ENCODE assay signal across 17 cellular contexts in genomic region chr18:10070581-10071000, GRCh38.
"Had no signal": no experiment of that assay in that cellular context is flagged by ENCODE, and none has a peak within 500 bp of the region (broad histone marks: within the 10 kb centered on the region; RNA-seq: fewer than 3 reads in every experiment).

No MANE protein-coding gene starts in this region.

- H3K4me3 Mint-ChIP-seq: activated CD4-positive, alpha-beta memory T cell treated with anti-CD3 and anti-CD28 coated beads, Interleukin-2, amount 10 ng/mL, durations not matched to agents 7 days and 5 days; activated CD4-positive, alpha-beta T cell treated with anti-CD3 and anti-CD28 coated beads for 36 hours; activated naive CD4-positive, alpha-beta T cell treated with anti-CD3 and anti-CD28 coated beads for 36 hours; natural killer cell; T-cell had no signal

- H3K27me3 Mint-ChIP-seq: activated CD4-positive, alpha-beta memory T cell treated with anti-CD3 and anti-CD28 coated beads, Interleukin-2, amount 10 ng/mL, durations not matched to agents 7 days and 5 days; activated CD4-positive, alpha-beta T cell treated with anti-CD3 and anti-CD28 coated beads for 36 hours had no signal

- DNase-seq: activated CD4-positive, alpha-beta memory T cell treated with anti-CD3 and anti-CD28 coated beads, Interleukin-2, amount 10 ng/mL, durations not matched to agents 7 days and 5 days; activated CD4-positive, alpha-beta T cell treated with anti-CD3 and anti-CD28 coated beads for 36 hours; activated naive CD4-positive, alpha-beta T cell treated with anti-CD3 and anti-CD28 coated beads for 36 hours; adrenal gland; cerebellar nuclear complex; dermis blood vessel endothelial cell; hippocampal formation; left cardiac atrium; natural killer cell; stimulated activated naive CD4-positive, alpha-beta T cell treated with Interleukin-2 at 50 U/mL for 16 hours; T-cell; T1000; upper lobe of left lung had no signal

- H3K4me1 Mint-ChIP-seq: activated CD4-positive, alpha-beta memory T cell treated with anti-CD3 and anti-CD28 coated beads, Interleukin-2, amount 10 ng/mL, durations not matched to agents 7 days and 5 days; natural killer cell had no signal

- H3K36me3 Mint-ChIP-seq: natural killer cell, T-cell had no signal

- H3K27ac Mint-ChIP-seq: activated CD4-positive, alpha-beta memory T cell treated with anti-CD3 and anti-CD28 coated beads, Interleukin-2, amount 10 ng/mL, durations not matched to agents 7 days and 5 days; activated CD4-positive, alpha-beta T cell treated with anti-CD3 and anti-CD28 coated beads for 36 hours; activated naive CD4-positive, alpha-beta T cell treated with anti-CD3 and anti-CD28 coated beads for 36 hours; natural killer cell; T-cell had no signal

- ATAC-seq: activated CD4-positive, alpha-beta T cell treated with anti-CD3 and anti-CD28 coated beads for 36 hours; esophagus mucosa; natural killer cell; sciatic nerve; T-cell had no signal

- H3K4me3 ChIP-seq: adrenal gland, prostate gland, suprapubic skin, upper lobe of left lung had no signal

- H3K9me3 Mint-ChIP-seq: activated CD4-positive, alpha-beta memory T cell treated with anti-CD3 and anti-CD28 coated beads, Interleukin-2, amount 10 ng/mL, durations not matched to agents 7 days and 5 days; activated naive CD4-positive, alpha-beta T cell treated with anti-CD3 and anti-CD28 coated beads for 36 hours; natural killer cell; T-cell had no signal
